8 cellular contexts compared by ENCODE assay signal in the genomic region with DNA sequence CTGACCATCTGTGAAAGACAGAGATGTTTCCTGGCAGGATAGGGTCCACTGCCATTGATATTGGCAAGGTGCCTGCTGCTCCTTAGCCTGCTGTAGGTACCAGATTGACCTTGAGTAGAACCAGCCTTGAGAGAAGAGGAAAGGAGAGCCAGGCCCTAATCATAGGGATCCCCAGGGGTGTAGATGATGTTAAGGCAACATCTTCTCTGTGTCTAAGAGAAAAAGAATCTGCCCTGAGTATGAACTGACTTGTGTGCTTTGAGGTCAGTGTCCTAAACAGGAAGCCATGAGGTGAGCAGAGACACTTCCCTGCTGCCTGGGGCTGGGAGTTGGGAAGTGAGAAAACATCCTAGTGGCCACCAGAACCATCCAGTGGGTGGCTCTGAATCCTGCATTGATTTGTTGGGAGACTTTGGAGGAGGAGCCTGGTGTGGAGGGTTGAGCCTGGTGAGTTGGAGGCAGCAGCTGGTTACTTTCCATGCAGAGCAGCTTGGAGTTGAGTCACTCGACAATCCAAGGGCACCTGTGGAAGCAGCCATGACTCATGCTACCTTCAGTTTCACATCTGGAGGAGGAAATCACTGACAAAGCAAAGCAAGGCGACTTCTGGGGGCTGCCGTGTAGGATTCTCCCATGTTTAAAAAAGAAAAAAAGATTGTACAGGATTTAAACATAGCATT. TPM values are rescaled to one million over a fixed set of nuclear protein-coding genes. Genes with fewer than 3 reads are reported as not detected.
DNase-seq lines count a peak whose midpoint lies in the region; ATAC-seq and TF ChIP-seq lines count a peak whose summit lies in the region.

No MANE protein-coding gene starts in this region.

- no peak overlapping the region for H2AK5ac ChIP-seq in H9 (ENCODE audit: insufficient read length, low read length)

- no peak overlapping the region for H2BK15ac ChIP-seq in H9 (ENCODE audit: low read depth, low read length)

- H3K23ac ChIP-seq in H9 (ENCODE audit: insufficient read length, low read depth, low read length): no peak overlapping the region

- H3K9me3 ChIP-seq in H9 (ENCODE audit: control insufficient read depth, low read depth, low read length): no peaks in the 10 kb centered on the region
- H3K9me3 ChIP-seq in mammary epithelial cell (replicated peaks; ENCODE audit: insufficient read depth, low read length): no peaks in the 10 kb centered on the region
- no peaks in the 10 kb centered on the region for H3K9me3 ChIP-seq in right lobe of liver
- H3K9me3 ChIP-seq in CD4-positive, alpha-beta memory T cell (ENCODE audit: control insufficient read depth in 1 of 2, low read length in 2 of 2): no peaks in the 10 kb centered on the region

- H3K4me3 ChIP-seq in mammary epithelial cell (replicated peaks in 1 of 3; ENCODE audit: insufficient read depth in 1 of 3, low read depth in 2 of 3, low read length in 3 of 3) (no peak overlapping the region), right lobe of liver (no peak overlapping the region)
- H3K4me3 ChIP-seq in CD4-positive, alpha-beta memory T cell (ENCODE audit: low read length in 2 of 2): no peak overlapping the region

- dilution Hi-C loops in mammary epithelial cell (cut with HindIII; ENCODE audit: low sequenced_read_pairs): no loop called here

- POLR2A ChIA-PET in CD4-positive, alpha-beta memory T cell (lab: Charles Lee; ENCODE audit: partially characterized antibody): no interaction called here

- TF ChIP-seq POLR2A in right lobe of liver (IDR thresholded peaks at IDR 0.05): peak; percentile 28

- H3K4me2 ChIP-seq in H9 (ENCODE audit: insufficient read depth, insufficient read length, low read length) (no peak overlapping the region), mammary epithelial cell (ENCODE audit: insufficient read depth, low read depth, low read length) (peak overlapping the region; percentile 52)

- H3K23me2 ChIP-seq in H9 (ENCODE audit: insufficient read length, low read depth, low read length, poor library complexity, severe bottlenecking): no peaks in the 10 kb centered on the region

- H2BK5ac ChIP-seq in H9 (ENCODE audit: insufficient read length, low read length): no peak overlapping the region

- BruUV-seq in mammary epithelial cell (replicated peaks; lab: Mats Ljungman, UMichigan): no TSS peak

- H3K18ac ChIP-seq in H9 (ENCODE audit: insufficient read length, low read depth, low read length): no peak overlapping the region

- no peaks in the 10 kb centered on the region for H3K79me1 ChIP-seq in H9 (ENCODE audit: insufficient read depth, low read depth, low read length, poor library complexity, severe bottlenecking)

- H3K27me3 ChIP-seq in H9 (ENCODE audit: insufficient read depth, low read length) (no peaks in the 10 kb centered on the region), mammary epithelial cell (ENCODE audit: insufficient read depth, low read length) (no peaks in the 10 kb centered on the region), right lobe of liver (no peaks in the 10 kb centered on the region)
- no peaks in the 10 kb centered on the region for H3K27me3 ChIP-seq in CD4-positive, alpha-beta memory T cell (ENCODE audit: insufficient read depth, low read length)

- no peaks in the 10 kb centered on the region for H3K27me3 Mint-ChIP-seq in H9 (ENCODE audit: low read depth)
- peaks cover 0 to 2% of the 10 kb centered on the region in 2 donors for H3K27me3 Mint-ChIP-seq in CD4-positive, alpha-beta memory T cell

- H3K36me3 Mint-ChIP-seq in H9 (ENCODE audit: insufficient read depth in 1 of 3, low read depth in 3 of 3): no peaks in the 10 kb centered on the region
- H3K36me3 Mint-ChIP-seq in CD4-positive, alpha-beta memory T cell: no peaks in the 10 kb centered on the region

- no peak overlapping the region for H4K5ac ChIP-seq in H9 (ENCODE audit: insufficient read length, low read depth, low read length)

- H3K27ac ChIP-seq in H9 (ENCODE audit: insufficient read length, low read depth, low read length) (no peak overlapping the region), mammary epithelial cell (ENCODE audit: insufficient read depth, low read depth, low read length) (peak overlapping the region; percentile 32), right lobe of liver (peak overlapping the region; percentile 52 to 86 (median 82))
- H3K27ac ChIP-seq in CD4-positive, alpha-beta memory T cell (ENCODE audit: low read depth, low read length): no peak overlapping the region

- H4K8ac ChIP-seq in H9 (replicated peaks; ENCODE audit: insufficient read length, low read depth, low read length): no peak overlapping the region

- H3K4me3 Mint-ChIP-seq in H9: no peak overlapping the region
- no peak overlapping the region for H3K4me3 Mint-ChIP-seq in CD4-positive, alpha-beta memory T cell

- DNase-seq in H9: peak; percentile 90
- peak; percentile 91 to 95 for DNase-seq in SHP77 (lab: John Stamatoyannopoulos, UW)
- DNase-seq in mammary epithelial cell: peak; percentile 98
- DNase-seq in right lobe of liver: peak; percentile 70 to 82 (median 77)
- DNase-seq in stimulated activated naive CD8-positive, alpha-beta T cell treated with anti-CD3 and anti-CD28 coated beads, Interleukin-15, Interleukin-2, amounts not matched to agents 100 U/mL and 50 U/mL, for 24 hours: peak; percentile 67
- no peak for DNase-seq in CD4-positive, alpha-beta memory T cell
- DNase-seq in DMS79 (lab: John Stamatoyannopoulos, UW): no peak

- H3K56ac ChIP-seq in H9 (ENCODE audit: insufficient read length, low read depth, low read length): no peak overlapping the region

- no peak overlapping the region for H3T11ph ChIP-seq in H9 (ENCODE audit: low read length)

- peaks cover 6 to 8% of the 10 kb centered on the region in 2 experiments for H3K4me1 Mint-ChIP-seq in H9
- H3K4me1 Mint-ChIP-seq in CD4-positive, alpha-beta memory T cell: peaks cover 0 to 1% (median 0%) of the 10 kb centered on the region in 4 donors

- no peak overlapping the region for H2BK12ac ChIP-seq in H9 (ENCODE audit: insufficient read length, low read depth, low read length)

- no peak overlapping the region for H2AFZ ChIP-seq in H9 (ENCODE audit: low read length)
- peak overlapping the region; percentile 23 for H2AFZ ChIP-seq in mammary epithelial cell (ENCODE audit: low read depth, low read length)

- no peak overlapping the region for H3K4ac ChIP-seq in H9 (ENCODE audit: low read depth, low read length)

- WGBS in H9 (ENCODE audit: extremely low coverage, insufficient read length, low lambda C conversion rate): no CpG with 5 or more reads among the region's 3 CpGs
- 16% methylated on average over 3 of the region's 3 CpGs for WGBS in mammary epithelial cell (ENCODE audit: low coverage, missing lambda C conversion rate)
- 50% methylated on average over 3 of the region's 3 CpGs for WGBS in right lobe of liver (ENCODE audit: insufficient coverage, low coverage, low lambda C conversion rate, missing lambda C conversion rate)

- H2BK20ac ChIP-seq in H9 (ENCODE audit: low read depth, low read length, poor library complexity, severe bottlenecking): no peak overlapping the region

- no peaks in the 10 kb centered on the region for H3K4me1 ChIP-seq in H9 (ENCODE audit: insufficient read depth, low read length)
- peaks cover 13% of the 10 kb centered on the region for H3K4me1 ChIP-seq in mammary epithelial cell (ENCODE audit: insufficient read depth, low read length)
- peaks cover 0 to 12% (median 6%) of the 10 kb centered on the region in 4 donors for H3K4me1 ChIP-seq in right lobe of liver
- no peaks in the 10 kb centered on the region for H3K4me1 ChIP-seq in CD4-positive, alpha-beta memory T cell (ENCODE audit: insufficient read depth, low read length)

- H3K9ac ChIP-seq in H9 (ENCODE audit: extremely low read depth, insufficient read length, low read length): no peak overlapping the region
- no peak overlapping the region for H3K9ac ChIP-seq in mammary epithelial cell (ENCODE audit: insufficient read depth, low read length)

- H2BK120ac ChIP-seq in H9 (ENCODE audit: low read depth, low read length, poor library complexity, severe bottlenecking): no peak overlapping the region

- intact Hi-C loops in mammary epithelial cell (cut with micrococcal nuclease): loop anchor here (2.0 to 10.0 kb wide), 3 partner anchors 65 to 223 kb away; no protein-coding TSS in a partner anchor
- intact Hi-C loops in right lobe of liver (cut with DNase I): no loop called here
- intact Hi-C loops in CD4-positive, alpha-beta memory T cell (cut with micrococcal nuclease): no loop called here

- CTCF ChIA-PET in mammary epithelial cell (lab: Charles Lee; ENCODE audit: low non-redundant PET): no interaction called here
- CTCF ChIA-PET in CD4-positive, alpha-beta memory T cell (lab: Charles Lee; ENCODE audit: partially characterized antibody): no interaction called here

- H4K20me1 ChIP-seq in H9 (ENCODE audit: control insufficient read depth, insufficient read depth, insufficient read length) (no peaks in the 10 kb centered on the region), mammary epithelial cell (ENCODE audit: insufficient read depth, low read length) (no peaks in the 10 kb centered on the region)

- H3K79me2 ChIP-seq in H9 (ENCODE audit: insufficient read depth, low read length): no peaks in the 10 kb centered on the region
- H3K79me2 ChIP-seq in mammary epithelial cell (ENCODE audit: insufficient read depth, low read length): no peaks in the 10 kb centered on the region

- H3K36me3 ChIP-seq in mammary epithelial cell (ENCODE audit: insufficient read depth, low read length) (no peaks in the 10 kb centered on the region), right lobe of liver (no peaks in the 10 kb centered on the region)
- H3K36me3 ChIP-seq in CD4-positive, alpha-beta memory T cell (ENCODE audit: insufficient read depth, low read length): no peaks in the 10 kb centered on the region

- in situ Hi-C loops in mammary epithelial cell (cut with MboI; ENCODE audit: low sequenced_read_pairs in 2 of 2): no loop called here

- H3K9me3 Mint-ChIP-seq in H9: no peaks in the 10 kb centered on the region
- no peaks in the 10 kb centered on the region for H3K9me3 Mint-ChIP-seq in CD4-positive, alpha-beta memory T cell

- no peak overlapping the region for H4K91ac ChIP-seq in H9 (ENCODE audit: insufficient read length, low read depth, low read length)

- H3K14ac ChIP-seq in H9 (ENCODE audit: insufficient read depth, low read length): no peak overlapping the region

- TF ChIP-seq CTCF in H9 (conservative IDR thresholded peaks at IDR 0.05): peak; percentile 14; the same call in 1 of the 3 replicates
- TF ChIP-seq CTCF in mammary epithelial cell (conservative IDR thresholded peaks at IDR 0.05 in 1 of 2, IDR thresholded peaks at IDR 0.05 in 1 of 2; ENCODE audit: extremely low read depth in 1 of 2, insufficient read depth in 1 of 2, low read depth in 1 of 2, low read length in 2 of 2): peak in 1 of 2 donors; percentile 31
- TF ChIP-seq CTCF in right lobe of liver (IDR thresholded peaks at IDR 0.05): peak in 2 of 4 donors; percentile 10 to 34

- peak overlapping the region in 2 of 3 experiments; percentile 69 to 84; a peak in 5 of 7 replicates for H3K27ac Mint-ChIP-seq in H9
- peak overlapping the region in 1 of 7 donors; percentile 32 for H3K27ac Mint-ChIP-seq in CD4-positive, alpha-beta memory T cell

- ATAC-seq in right lobe of liver (peak; percentile 97 to 99 (median 98)), GM21717 (IDR thresholded peaks at IDR 0.05; ENCODE audit: unreplicated experiment) (no peak)
- ATAC-seq in stimulated activated naive CD8-positive, alpha-beta T cell treated with anti-CD3 and anti-CD28 coated beads, Interleukin-15, Interleukin-2, amounts not matched to agents 100 U/mL and 50 U/mL, for 24 hours: peak; percentile 91

RNA-seq across cellular contexts. Expression of gene BMERB1, which starts 47.8 kb away (rescaled TPM):
- total RNA-seq in H9 (2021) (16.6 and 19.5 TPM in 2 replicates), mammary epithelial cell (10 to 100 TPM; 15.7 to 18.5 TPM), right lobe of liver (10 to 100 TPM in 4 of 6 experiments, 1 to 10 TPM in 2; 7.0 to 24.0 (median 10.5) TPM)
- 9.4 TPM for polyA plus RNA-seq in mammary epithelial cell
- polyA minus RNA-seq in mammary epithelial cell: 0.67 TPM
- 1 to 10 TPM; 3.6 to 4.0 TPM for total RNA-seq in CD4-positive, alpha-beta memory T cell
- polyA plus RNA-seq in CD4-positive, alpha-beta memory T cell: 1 to 10 TPM in 1 of 2 donors, under 1 TPM in 1; 0.43 to 1.7 TPM

Comparison
In these comparisons a context has a peak if more than half of its experiments do, and no peak if none do; other contexts are left out.
1. DNase-seq: peak in H9 (single experiment), SHP77 (2 of 2), mammary epithelial cell (single experiment), right lobe of liver (3 of 3) and stimulated activated naive CD8-positive, alpha-beta T cell treated with anti-CD3 and anti-CD28 coated beads, Interleukin-15, Interleukin-2, amounts not matched to agents 100 U/mL and 50 U/mL, for 24 hours (single experiment); none in CD4-positive, alpha-beta memory T cell (0 of 5) and DMS79 (single experiment).
2. H3K27ac ChIP-seq: peak in mammary epithelial cell (single experiment) and right lobe of liver (3 of 3); none in H9 (single experiment) and CD4-positive, alpha-beta memory T cell (single experiment).